Comparison of ENCODE assay signal across 7 cellular contexts in the genomic region with DNA sequence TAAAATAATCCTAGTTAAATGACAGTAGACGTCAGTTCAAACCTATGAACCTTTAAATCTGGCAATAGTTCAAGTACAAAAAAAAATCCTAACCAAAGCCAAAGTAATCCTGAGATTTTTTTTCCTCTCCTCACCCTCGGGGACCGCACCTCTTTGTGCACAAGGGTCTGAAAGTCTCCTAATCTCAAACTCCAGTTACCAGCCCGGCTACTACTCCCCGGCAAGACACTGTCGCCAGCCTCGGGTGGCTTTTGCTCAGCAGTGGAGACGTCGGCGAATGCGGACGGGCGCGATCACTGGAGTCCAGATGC. TPM values are rescaled to one million over a fixed set of nuclear protein-coding genes. Genes with fewer than 3 reads are reported as not detected.
DNase-seq lines count a peak whose midpoint lies in the region; ATAC-seq and TF ChIP-seq lines count a peak whose summit lies in the region.

No MANE protein-coding gene starts in this region.

- no peaks in the 10 kb centered on the region for H3K27me3 Mint-ChIP-seq in GM23338 (ENCODE audit: insufficient read depth, low read depth, poor library complexity)
- H3K27me3 Mint-ChIP-seq in nephron progenitor cell (ENCODE audit: low read depth, poor library complexity), result no peaks in the 10 kb centered on the region

- peak overlapping the region; percentile 92 for H2AFZ ChIP-seq in GM23338

- H3K4me3 ChIP-seq in GM23338 (peak overlapping the region; percentile 93), duodenal mucosa (ENCODE audit: low read depth in 1 of 2, low read length in 2 of 2) (peak overlapping the region; percentile 90 to 95)

- peak overlapping the region; percentile 90 for H3K4me3 Mint-ChIP-seq in GM23338
- peak overlapping the region; percentile 98 for H3K4me3 Mint-ChIP-seq in nephron progenitor cell

- H3K9ac ChIP-seq in duodenal mucosa (ENCODE audit: low read depth in 1 of 2, low read length in 2 of 2), result peak overlapping the region; percentile 97 to 98

- H3K4me1 ChIP-seq in GM23338 (ENCODE audit: insufficient read depth), result peaks cover 16% of the 10 kb centered on the region
- peaks cover 35 to 37% of the 10 kb centered on the region in 2 donors for H3K4me1 ChIP-seq in duodenal mucosa (ENCODE audit: control insufficient read depth in 1 of 2, insufficient read depth in 2 of 2, low read length in 2 of 2)

- peaks cover 30% of the 10 kb centered on the region for H3K36me3 Mint-ChIP-seq in GM23338 (ENCODE audit: low read depth)
- H3K36me3 Mint-ChIP-seq in nephron progenitor cell (ENCODE audit: low read depth), result peaks cover 35% of the 10 kb centered on the region

- H3K9me3 ChIP-seq in duodenal mucosa (ENCODE audit: control insufficient read depth in 1 of 2, low read length in 2 of 2), result no peaks in the 10 kb centered on the region

- H3K4me2 ChIP-seq in GM23338, result peak overlapping the region; percentile 92

- DNase-seq in GM23338 (ENCODE audit: low spot score) (no peak), NCI-H1694 treated with DMSO at 0.1 percent for 48 hours (lab: John Stamatoyannopoulos, UW) (peak; percentile 32), nephron progenitor cell (no peak), SW480 (ENCODE audit: low spot score) (no peak)

- no peaks in the 10 kb centered on the region for H3K9me2 ChIP-seq in GM23338 (ENCODE audit: insufficient read depth)

- no peak for TF ChIP-seq CTCF in GM23338 (conservative IDR thresholded peaks at IDR 0.05; ENCODE audit: low read depth in 2 of 2)
- TF ChIP-seq CTCF in nephron progenitor cell (IDR thresholded peaks at IDR 0.05), result no peak

- H3K27me3 ChIP-seq in GM23338 (ENCODE audit: insufficient read depth), result no peaks in the 10 kb centered on the region
- no peaks in the 10 kb centered on the region for H3K27me3 ChIP-seq in duodenal mucosa (ENCODE audit: control insufficient read depth in 1 of 2, insufficient read depth in 2 of 2, low read length in 2 of 2)

- H3K9me3 Mint-ChIP-seq in GM23338, result no peaks in the 10 kb centered on the region
- H3K9me3 Mint-ChIP-seq in nephron progenitor cell, result peaks cover 4% of the 10 kb centered on the region

- H3K79me2 ChIP-seq in GM23338 (replicated peaks; ENCODE audit: insufficient read depth), result peaks cover 71% of the 10 kb centered on the region

- H3K27ac ChIP-seq in GM23338 (ENCODE audit: low read depth) (peak overlapping the region; percentile 95), duodenal mucosa (ENCODE audit: low read depth, low read length) (peak overlapping the region; percentile 98)

- no peak for ATAC-seq in GM23338
- no peak for ATAC-seq in HG03442 (IDR thresholded peaks at IDR 0.05; ENCODE audit: unreplicated experiment)
- ATAC-seq in HG03565 (IDR thresholded peaks at IDR 0.05; ENCODE audit: unreplicated experiment), result no peak

- peaks cover 26% of the 10 kb centered on the region for H4K20me1 ChIP-seq in GM23338 (replicated peaks; ENCODE audit: insufficient read depth)

- peaks cover 15% of the 10 kb centered on the region; the same call in 1 of the 2 replicates for H3F3A ChIP-seq in GM23338 (replicated peaks; ENCODE audit: low read depth)

- H3K36me3 ChIP-seq in GM23338 (ENCODE audit: insufficient read depth), result peaks cover 25% of the 10 kb centered on the region; the same call in 1 of the 2 replicates
- peaks cover 13% of the 10 kb centered on the region in 2 donors for H3K36me3 ChIP-seq in duodenal mucosa (ENCODE audit: control insufficient read depth in 1 of 2, insufficient read depth in 2 of 2, low read length in 2 of 2)

- H3K4me1 Mint-ChIP-seq in GM23338 (peaks cover 9% of the 10 kb centered on the region; the same call in 2 of the 3 replicates), nephron progenitor cell (peaks cover 41% of the 10 kb centered on the region)

- H3K27ac Mint-ChIP-seq in GM23338 (peak overlapping the region; percentile 98), nephron progenitor cell (peak overlapping the region; percentile 99)

TF ChIP-seq in GM23338, 12 proteins besides CTCF, POLR2A, EP300 and RAD21:
- TF ChIP-seq EZH2 (IDR thresholded peaks at IDR 0.05; ENCODE audit: low read depth, unreplicated experiment) (no peak), ZNF331 (CRISPR knock-in tag; IDR thresholded peaks at IDR 0.05; ENCODE audit: low read depth) (no peak), ZNF114 (CRISPR knock-in tag; IDR thresholded peaks at IDR 0.05) (no peak), JUNB (IDR thresholded peaks at IDR 0.05; ENCODE audit: unreplicated experiment) (no peak), CREB1 (CRISPR knock-in tag; IDR thresholded peaks at IDR 0.05; ENCODE audit: low read depth) (no peak)
- TF ChIP-seq, protein P1, sequence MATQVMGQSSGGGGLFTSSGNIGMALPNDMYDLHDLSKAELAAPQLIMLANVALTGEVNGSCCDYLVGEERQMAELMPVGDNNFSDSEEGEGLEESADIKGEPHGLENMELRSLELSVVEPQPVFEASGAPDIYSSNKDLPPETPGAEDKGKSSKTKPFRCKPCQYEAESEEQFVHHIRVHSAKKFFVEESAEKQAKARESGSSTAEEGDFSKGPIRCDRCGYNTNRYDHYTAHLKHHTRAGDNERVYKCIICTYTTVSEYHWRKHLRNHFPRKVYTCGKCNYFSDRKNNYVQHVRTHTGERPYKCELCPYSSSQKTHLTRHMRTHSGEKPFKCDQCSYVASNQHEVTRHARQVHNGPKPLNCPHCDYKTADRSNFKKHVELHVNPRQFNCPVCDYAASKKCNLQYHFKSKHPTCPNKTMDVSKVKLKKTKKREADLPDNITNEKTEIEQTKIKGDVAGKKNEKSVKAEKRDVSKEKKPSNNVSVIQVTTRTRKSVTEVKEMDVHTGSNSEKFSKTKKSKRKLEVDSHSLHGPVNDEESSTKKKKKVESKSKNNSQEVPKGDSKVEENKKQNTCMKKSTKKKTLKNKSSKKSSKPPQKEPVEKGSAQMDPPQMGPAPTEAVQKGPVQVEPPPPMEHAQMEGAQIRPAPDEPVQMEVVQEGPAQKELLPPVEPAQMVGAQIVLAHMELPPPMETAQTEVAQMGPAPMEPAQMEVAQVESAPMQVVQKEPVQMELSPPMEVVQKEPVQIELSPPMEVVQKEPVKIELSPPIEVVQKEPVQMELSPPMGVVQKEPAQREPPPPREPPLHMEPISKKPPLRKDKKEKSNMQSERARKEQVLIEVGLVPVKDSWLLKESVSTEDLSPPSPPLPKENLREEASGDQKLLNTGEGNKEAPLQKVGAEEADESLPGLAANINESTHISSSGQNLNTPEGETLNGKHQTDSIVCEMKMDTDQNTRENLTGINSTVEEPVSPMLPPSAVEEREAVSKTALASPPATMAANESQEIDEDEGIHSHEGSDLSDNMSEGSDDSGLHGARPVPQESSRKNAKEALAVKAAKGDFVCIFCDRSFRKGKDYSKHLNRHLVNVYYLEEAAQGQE (IDR thresholded peaks at IDR 0.05; ENCODE audit: unreplicated experiment), result no peak
- TF ChIP-seq, protein P2, sequence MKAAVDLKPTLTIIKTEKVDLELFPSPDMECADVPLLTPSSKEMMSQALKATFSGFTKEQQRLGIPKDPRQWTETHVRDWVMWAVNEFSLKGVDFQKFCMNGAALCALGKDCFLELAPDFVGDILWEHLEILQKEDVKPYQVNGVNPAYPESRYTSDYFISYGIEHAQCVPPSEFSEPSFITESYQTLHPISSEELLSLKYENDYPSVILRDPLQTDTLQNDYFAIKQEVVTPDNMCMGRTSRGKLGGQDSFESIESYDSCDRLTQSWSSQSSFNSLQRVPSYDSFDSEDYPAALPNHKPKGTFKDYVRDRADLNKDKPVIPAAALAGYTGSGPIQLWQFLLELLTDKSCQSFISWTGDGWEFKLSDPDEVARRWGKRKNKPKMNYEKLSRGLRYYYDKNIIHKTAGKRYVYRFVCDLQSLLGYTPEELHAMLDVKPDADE (IDR thresholded peaks at IDR 0.05), result no peak

RNA-seq across cellular contexts. Expression of a gene that starts 0.4 kb away (rescaled TPM):
- 98.8 and 110 TPM in 2 replicates for total RNA-seq in GM23338 (2014; rRNA removed; shearing (Covaris generic))
- polyA plus RNA-seq in GM23338 (2016; fragmentation: Nextera tagmentation; extraction: Ambion mirVana), result 88.8 and 91.0 TPM in 2 replicates

RNA-seq across cellular contexts. Expression of a gene that starts 10.0 kb away (rescaled TPM):
- total RNA-seq in GM23338 (2014; rRNA removed; shearing (Covaris generic)), result 22.3 and 24.5 TPM in 2 replicates
- 6.8 and 8.7 TPM in 2 replicates for polyA plus RNA-seq in GM23338 (2016; fragmentation: Nextera tagmentation; extraction: Ambion mirVana)
